Comparison of ENCODE assay signal across 30 cellular contexts in the genomic region with DNA sequence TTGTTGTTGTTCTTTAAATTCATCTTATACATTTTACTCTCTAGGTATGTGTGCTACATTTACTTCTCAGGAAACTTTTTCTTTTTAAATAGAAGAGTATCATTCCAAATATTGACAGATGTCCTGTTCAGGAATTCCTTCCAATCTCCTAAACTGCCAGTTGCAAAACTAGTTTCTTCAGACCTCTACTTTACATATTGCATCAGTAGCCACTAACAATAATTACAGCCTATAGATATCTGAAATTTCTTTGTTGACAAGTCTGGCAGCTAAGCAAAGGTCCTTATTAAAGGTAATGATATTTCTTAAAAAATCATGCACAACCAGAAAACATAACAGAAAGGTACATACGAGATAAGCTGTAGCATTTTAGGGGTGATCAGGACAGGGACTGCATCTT.
"Had no signal": no experiment of that assay in that cellular context is flagged by ENCODE, and none has a peak within 500 bp of the region (broad histone marks: within the 10 kb centered on the region; RNA-seq: fewer than 3 reads in every experiment).

No MANE protein-coding gene starts in this region.

- H3K9me3 Mint-ChIP-seq: activated naive CD8-positive, alpha-beta T cell treated with anti-CD3 and anti-CD28 coated beads, Interleukin-2, amount 10 ng/mL, durations not matched to agents 7 days and 5 days; dendritic cell treated with granulocyte-macrophage colony-stimulating factor and Interleukin-4, amounts not matched to agents 40 ng/mL and 50 ng/mL, for 4 days; endodermal cell; natural killer cell treated with Interleukin-12 subunit alpha and Interleukin-12 subunit beta and Interleukin-15 and Interleukin-18, amount 100 ng/mL, for 72 hours; T-helper 2 cell treated with Interferon-gamma antibody and Interleukin-4, amounts not matched to agents 5 μg/mL and 100 μg/mL, for 36 hours had no signal

- H3K36me3 ChIP-seq: breast epithelium, esophagus muscularis mucosa, heart left ventricle, left lung, lower lobe of right lung, neutrophil, pancreas, prostate gland, suprapubic skin, tibial artery, upper lobe of right lung had no signal

- DNase-seq: activated CD4-positive, alpha-beta T cell treated with anti-CD3 and anti-CD28 coated beads for 4 hours; activated CD4-positive, alpha-beta T cell treated with anti-CD3 and anti-CD28 coated beads, Interleukin-2, amount 50 U/mL, for 48 hours; activated CD8-positive, alpha-beta memory T cell treated with anti-CD3 and anti-CD28 coated beads for 24 hours; activated effector memory CD4-positive, alpha-beta T cell treated with Interleukin-2 at 50 U/mL for 16 hours; activated naive CD4-positive, alpha-beta T cell treated with Interleukin-2 at 50 U/mL for 16 hours; activated naive CD8-positive, alpha-beta T cell treated with anti-CD3 and anti-CD28 coated beads, Interleukin-2, amount 10 ng/mL, durations not matched to agents 7 days and 5 days; amniotic stem cell; central memory CD4-positive, alpha-beta T cell; endodermal cell; foreskin keratinocyte; heart left ventricle; left lung; lower lobe of right lung; mesenchymal stem cell; mucosa of descending colon; pancreas; stimulated activated CD4-positive, alpha-beta T cell treated with anti-CD3 and anti-CD28 coated beads, Interleukin-2, amount 100 ng/mL, for 24 hours; stimulated activated naive CD4-positive, alpha-beta T cell; T-helper 1 cell; tibial artery; upper lobe of right lung had no signal

- H3K9me3 ChIP-seq: breast epithelium, esophagus muscularis mucosa, heart left ventricle, left lung, lower lobe of right lung, mucosa of descending colon, neutrophil, pancreas, prostate gland, suprapubic skin, tibial artery, upper lobe of right lung had no signal

- H3K27ac ChIP-seq: breast epithelium, esophagus muscularis mucosa, foreskin keratinocyte, heart left ventricle, left lung, lower lobe of right lung, neutrophil, pancreas, prostate gland, suprapubic skin, tibial artery, upper lobe of right lung had no signal

- H3K27me3 Mint-ChIP-seq: activated naive CD8-positive, alpha-beta T cell treated with anti-CD3 and anti-CD28 coated beads, Interleukin-2, amount 10 ng/mL, durations not matched to agents 7 days and 5 days; dendritic cell treated with granulocyte-macrophage colony-stimulating factor and Interleukin-4, amounts not matched to agents 40 ng/mL and 50 ng/mL, for 4 days; natural killer cell treated with Interleukin-12 subunit alpha and Interleukin-12 subunit beta and Interleukin-15 and Interleukin-18, amount 100 ng/mL, for 72 hours had no signal

- ATAC-seq: foreskin keratinocyte; heart left ventricle; left lung; lower lobe of right lung; mucosa of descending colon; natural killer cell treated with Interleukin-12 subunit alpha and Interleukin-12 subunit beta and Interleukin-15 and Interleukin-18, amount 100 ng/mL, for 72 hours; pancreas; upper lobe of right lung had no signal

- H3K4me3 Mint-ChIP-seq: activated naive CD8-positive, alpha-beta T cell treated with anti-CD3 and anti-CD28 coated beads, Interleukin-2, amount 10 ng/mL, durations not matched to agents 7 days and 5 days; dendritic cell treated with granulocyte-macrophage colony-stimulating factor and Interleukin-4, amounts not matched to agents 40 ng/mL and 50 ng/mL, for 4 days; endodermal cell; natural killer cell treated with Interleukin-12 subunit alpha and Interleukin-12 subunit beta and Interleukin-15 and Interleukin-18, amount 100 ng/mL, for 72 hours; T-helper 2 cell treated with Interferon-gamma antibody and Interleukin-4, amounts not matched to agents 5 μg/mL and 100 μg/mL, for 36 hours had no signal

- H3K27me3 ChIP-seq: breast epithelium, esophagus muscularis mucosa, foreskin keratinocyte, heart left ventricle, left lung, neutrophil, pancreas, suprapubic skin, tibial artery, upper lobe of right lung had no signal

- H3K4me3 ChIP-seq: breast epithelium, esophagus muscularis mucosa, heart left ventricle, left lung, lower lobe of right lung, mucosa of descending colon, pancreas, prostate gland, smooth muscle cell, suprapubic skin, tibial artery, upper lobe of right lung had no signal

- H3K4me2 ChIP-seq: smooth muscle cell had no signal

- H3K27ac Mint-ChIP-seq: activated naive CD8-positive, alpha-beta T cell treated with anti-CD3 and anti-CD28 coated beads, Interleukin-2, amount 10 ng/mL, durations not matched to agents 7 days and 5 days; dendritic cell treated with granulocyte-macrophage colony-stimulating factor and Interleukin-4, amounts not matched to agents 40 ng/mL and 50 ng/mL, for 4 days; endodermal cell; natural killer cell treated with Interleukin-12 subunit alpha and Interleukin-12 subunit beta and Interleukin-15 and Interleukin-18, amount 100 ng/mL, for 72 hours; T-helper 2 cell treated with Interferon-gamma antibody and Interleukin-4, amounts not matched to agents 5 μg/mL and 100 μg/mL, for 36 hours had no signal
